In the genomic region with DNA sequence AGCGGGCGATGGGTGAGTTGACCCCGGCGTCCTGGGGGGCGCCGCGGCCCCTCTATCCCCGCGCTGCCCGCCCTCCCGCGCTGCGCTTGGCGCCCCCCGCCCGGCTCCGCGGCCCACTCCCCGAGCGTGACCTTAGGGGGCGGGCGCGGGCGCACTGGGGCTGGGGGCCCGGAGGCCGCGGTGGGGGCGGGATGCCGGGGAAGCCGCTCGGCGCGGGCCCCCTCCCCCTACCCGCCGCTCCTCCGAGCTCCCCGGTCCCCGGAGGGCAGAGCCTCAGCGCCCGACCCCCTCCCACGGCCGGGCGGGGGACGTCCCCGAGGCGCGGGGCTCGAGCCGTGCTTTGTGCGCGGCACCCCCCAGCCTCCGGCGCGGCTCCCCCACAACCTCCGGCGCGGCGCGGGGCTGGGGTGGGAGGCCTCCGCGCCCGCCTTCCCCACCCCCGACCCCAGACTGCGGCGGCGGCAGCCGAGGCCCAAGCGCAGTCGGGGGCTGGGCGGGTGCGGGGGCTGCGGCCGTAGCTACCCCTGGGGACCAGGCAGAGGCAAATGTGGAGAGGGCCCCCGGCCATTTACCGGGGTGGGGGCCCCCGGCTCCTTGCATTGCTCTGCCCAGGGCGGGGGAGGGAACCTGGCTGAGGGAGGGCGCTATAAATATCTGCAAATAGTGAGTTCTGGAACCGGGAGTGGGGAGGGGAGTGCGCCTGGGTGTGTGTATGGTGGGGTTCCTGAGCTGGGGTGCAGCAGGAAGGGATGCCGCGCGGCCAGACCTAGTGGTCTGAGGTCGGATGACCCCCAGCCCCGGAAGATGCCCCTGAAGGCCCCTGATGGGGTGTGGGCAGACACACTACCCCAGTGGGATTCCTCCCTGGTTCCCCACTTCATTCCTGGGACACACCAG, we compare ENCODE assay signal across 10 cellular contexts. TPM values are rescaled to one million over a fixed set of nuclear protein-coding genes. Genes with fewer than 3 reads are reported as not detected.
A peak's percentile ranks its signal among the peaks of the same experiment; 100 is the strongest.
DNase-seq lines count a peak whose midpoint lies in the region; ATAC-seq and TF ChIP-seq lines count a peak whose summit lies in the region.
"Had no signal": no experiment of that assay in that cellular context is flagged by ENCODE, and none has a peak within 500 bp of the region (broad histone marks: within the 10 kb centered on the region; RNA-seq: fewer than 3 reads in every experiment).

No MANE protein-coding gene starts in this region.

- peaks cover 11% of the 10 kb centered on the region for H3K4me1 Mint-ChIP-seq in activated naive CD4-positive, alpha-beta T cell treated with anti-CD3 and anti-CD28 coated beads for 36 hours (ENCODE audit: low read depth)
- H3K4me1 Mint-ChIP-seq in memory B cell: peaks cover 46% of the 10 kb centered on the region
- peaks cover 18% of the 10 kb centered on the region for H3K4me1 Mint-ChIP-seq in activated CD8-positive, alpha-beta memory T cell treated with anti-CD3 and anti-CD28 coated beads, Interleukin-2, amount 10 ng/mL, durations not matched to agents 7 days and 5 days

- DNase-seq in activated naive CD4-positive, alpha-beta T cell treated with anti-CD3 and anti-CD28 coated beads for 36 hours: no peak
- DNase-seq in activated naive CD4-positive, alpha-beta T cell treated with anti-CD3 and anti-CD28 coated beads, Interleukin-2, amount 50 U/mL, for 16 hours: no peak
- DNase-seq in astrocyte of the spinal cord (ENCODE audit: low read depth, low spot score): no peak
- DNase-seq in memory B cell (ENCODE audit: low spot score in 2 of 2): no peak
- DNase-seq in NCI-H526 treated with DMSO at 0.1 percent for 48 hours (lab: John Stamatoyannopoulos, UW): no peak
- no peak for DNase-seq in activated CD8-positive, alpha-beta memory T cell treated with anti-CD3 and anti-CD28 coated beads, Interleukin-2, amount 10 ng/mL, durations not matched to agents 7 days and 5 days
- DNase-seq in 8988T: no peak
- DNase-seq: stimulated activated CD4-positive, alpha-beta T cell treated with anti-CD3 and anti-CD28 coated beads, Interleukin-12 subunit alpha, Interleukin-12 subunit beta, amount 100 ng/mL, for 4 hours had no signal

- intact Hi-C loops in activated naive CD4-positive, alpha-beta T cell treated with anti-CD3 and anti-CD28 coated beads for 36 hours (cut with micrococcal nuclease): no loop called here

- CTCF ChIA-PET in activated naive CD4-positive, alpha-beta T cell treated with anti-CD3 and anti-CD28 coated beads for 36 hours (lab: Charles Lee): no interaction called here
- CTCF ChIA-PET in activated CD8-positive, alpha-beta memory T cell treated with anti-CD3 and anti-CD28 coated beads, Interleukin-2, amount 10 ng/mL, durations not matched to agents 7 days and 5 days (lab: Charles Lee): interaction anchor here (0.6 to 1.1 kb wide), 2 partner anchors 58 to 68 kb away, joined by 3 to 4 read pairs; partner anchors contain the start of gene TAB1

- no peak overlapping the region for H3K27ac Mint-ChIP-seq in activated naive CD4-positive, alpha-beta T cell treated with anti-CD3 and anti-CD28 coated beads for 36 hours
- H3K27ac Mint-ChIP-seq in memory B cell: peak overlapping the region; percentile 76
- no peak overlapping the region for H3K27ac Mint-ChIP-seq in activated CD8-positive, alpha-beta memory T cell treated with anti-CD3 and anti-CD28 coated beads, Interleukin-2, amount 10 ng/mL, durations not matched to agents 7 days and 5 days

- TF ChIP-seq CTCF in astrocyte of the spinal cord (IDR thresholded peaks at IDR 0.05; ENCODE audit: low read depth, low read length): no peak

- 1% methylated on average over 80 of the region's 85 CpGs for WGBS in urinary bladder

- no peaks in the 10 kb centered on the region for H3K36me3 Mint-ChIP-seq in activated naive CD4-positive, alpha-beta T cell treated with anti-CD3 and anti-CD28 coated beads for 36 hours (ENCODE audit: low read depth)
- peaks cover 2% of the 10 kb centered on the region for H3K36me3 Mint-ChIP-seq in memory B cell
- H3K36me3 Mint-ChIP-seq in activated CD8-positive, alpha-beta memory T cell treated with anti-CD3 and anti-CD28 coated beads, Interleukin-2, amount 10 ng/mL, durations not matched to agents 7 days and 5 days: peaks cover 15% of the 10 kb centered on the region

- peak overlapping the region; percentile 48 for H3K4me3 Mint-ChIP-seq in activated naive CD4-positive, alpha-beta T cell treated with anti-CD3 and anti-CD28 coated beads for 36 hours
- peak overlapping the region; percentile 95 for H3K4me3 Mint-ChIP-seq in memory B cell
- H3K4me3 Mint-ChIP-seq in activated CD8-positive, alpha-beta memory T cell treated with anti-CD3 and anti-CD28 coated beads, Interleukin-2, amount 10 ng/mL, durations not matched to agents 7 days and 5 days: no peak overlapping the region

- H3K4me3 ChIP-seq in astrocyte of the spinal cord (ENCODE audit: low read depth, low read length) (peak overlapping the region; percentile 5), urinary bladder (ENCODE audit: low read depth, low read length) (peak overlapping the region; percentile 63)

- H3K9me3 Mint-ChIP-seq in activated naive CD4-positive, alpha-beta T cell treated with anti-CD3 and anti-CD28 coated beads for 36 hours: no peaks in the 10 kb centered on the region
- no peaks in the 10 kb centered on the region for H3K9me3 Mint-ChIP-seq in memory B cell
- no peaks in the 10 kb centered on the region for H3K9me3 Mint-ChIP-seq in activated CD8-positive, alpha-beta memory T cell treated with anti-CD3 and anti-CD28 coated beads, Interleukin-2, amount 10 ng/mL, durations not matched to agents 7 days and 5 days (ENCODE audit: low read depth)

- in situ Hi-C loops in astrocyte of the spinal cord (cut with HindIII; ENCODE audit: low sequenced_read_pairs): no loop called here

- H3K27me3 Mint-ChIP-seq in activated naive CD4-positive, alpha-beta T cell treated with anti-CD3 and anti-CD28 coated beads for 36 hours (ENCODE audit: low read depth): peaks cover 42% of the 10 kb centered on the region
- no peaks in the 10 kb centered on the region for H3K27me3 Mint-ChIP-seq in memory B cell
- H3K27me3 Mint-ChIP-seq in activated CD8-positive, alpha-beta memory T cell treated with anti-CD3 and anti-CD28 coated beads, Interleukin-2, amount 10 ng/mL, durations not matched to agents 7 days and 5 days: peaks cover 52% of the 10 kb centered on the region

- no peak overlapping the region for H3K27ac ChIP-seq in urinary bladder (ENCODE audit: low read depth)

- no peaks in the 10 kb centered on the region for H3K4me1 ChIP-seq in urinary bladder (ENCODE audit: insufficient read depth)

- ATAC-seq in memory B cell (ENCODE audit: low read depth): peak; percentile 25
- ATAC-seq in activated CD8-positive, alpha-beta memory T cell treated with anti-CD3 and anti-CD28 coated beads, Interleukin-2, amount 10 ng/mL, durations not matched to agents 7 days and 5 days: no peak

- no peaks in the 10 kb centered on the region for H3K36me3 ChIP-seq in urinary bladder (ENCODE audit: insufficient read depth)

RNA-seq across cellular contexts. Expression of gene MGAT3, which starts 1.0 kb away (rescaled TPM):
- total RNA-seq in activated naive CD4-positive, alpha-beta T cell treated with anti-CD3 and anti-CD28 coated beads for 36 hours: under 1 TPM; 0.40 to 0.62 TPM
- 4.2 TPM for total RNA-seq in urinary bladder
- polyA plus RNA-seq in urinary bladder: 4.8 TPM
- total RNA-seq in activated CD8-positive, alpha-beta memory T cell treated with anti-CD3 and anti-CD28 coated beads, Interleukin-2, amount 10 ng/mL, durations not matched to agents 7 days and 5 days: 1 to 10 TPM in 1 of 2 experiments, under 1 TPM in 1; 0.96 to 3.6 TPM
- total RNA-seq: LHCN-M2 had no signal

RNA-seq across cellular contexts. Expression of gene MIEF1, which starts 44.3 kb away (rescaled TPM):
- total RNA-seq in activated naive CD4-positive, alpha-beta T cell treated with anti-CD3 and anti-CD28 coated beads for 36 hours: 10 to 100 TPM; 33.3 to 35.1 TPM
- 12.2 TPM for total RNA-seq in urinary bladder
- polyA plus RNA-seq in urinary bladder: 18.4 TPM
- 10 to 100 TPM; 40.6 to 45.7 TPM for total RNA-seq in activated CD8-positive, alpha-beta memory T cell treated with anti-CD3 and anti-CD28 coated beads, Interleukin-2, amount 10 ng/mL, durations not matched to agents 7 days and 5 days

RNA-seq across cellular contexts. Expression of gene TAB1, which starts 58.2 kb away (rescaled TPM):
- total RNA-seq in activated naive CD4-positive, alpha-beta T cell treated with anti-CD3 and anti-CD28 coated beads for 36 hours: 10 to 100 TPM; 15.2 to 17.7 TPM
- 12.6 TPM for total RNA-seq in urinary bladder
- 34.7 TPM for polyA plus RNA-seq in urinary bladder
- 10 to 100 TPM; 27.7 to 35.2 TPM for total RNA-seq in activated CD8-positive, alpha-beta memory T cell treated with anti-CD3 and anti-CD28 coated beads, Interleukin-2, amount 10 ng/mL, durations not matched to agents 7 days and 5 days
